ENCODE assay signal across 20 cellular contexts in genomic region chr12:25975179-25975578, GRCh38.
"Had no signal": no experiment of that assay in that cellular context is flagged by ENCODE, and none has a peak within 500 bp of the region (broad histone marks: within the 10 kb centered on the region; RNA-seq: fewer than 3 reads in every experiment).

No MANE protein-coding gene starts in this region.

- H3K4me3 Mint-ChIP-seq: naive B cell; nephron; stimulated activated naive B cell treated with anti-CD40 and anti-IgM and Interleukin-4, amounts not matched to agents 10 μg/mL and 1 μg/mL and 100 μg/mL, for 72 hours; stimulated activated naive CD8-positive, alpha-beta T cell treated with anti-CD3 and anti-CD28 coated beads, Interleukin-15, amount 100 ng/mL, for 72 hours had no signal

- H3K36me3 ChIP-seq: colonic mucosa, heart right ventricle, neutrophil, right atrium auricular region, sigmoid colon, tibial nerve, upper lobe of right lung had no signal

- H3K4me1 Mint-ChIP-seq: stimulated activated naive CD8-positive, alpha-beta T cell treated with anti-CD3 and anti-CD28 coated beads, Interleukin-15, amount 100 ng/mL, for 72 hours had no signal

- H3K27ac ChIP-seq: colonic mucosa, neutrophil, right atrium auricular region, skin epidermis, tibial nerve had no signal

- H3K27me3 ChIP-seq: colonic mucosa, heart right ventricle, neutrophil, right atrium auricular region, sigmoid colon, testis, tibial nerve, upper lobe of right lung had no signal

- DNase-seq: colonic mucosa; effector CD4-positive, alpha-beta T cell; heart right ventricle; hypothalamus; islet precursor cell; mesendoderm; naive B cell; sigmoid colon; stimulated activated CD4-positive, alpha-beta T cell treated with anti-CD3 and anti-CD28 coated beads, Interleukin-2, amount 100 ng/mL, for 24 hours; stimulated activated CD4-positive, alpha-beta T cell treated with anti-CD3 and anti-CD28 coated beads, Interleukin-4, amount 100 ng/mL, for 4 hours; stimulated activated naive B cell treated with anti-CD40 and anti-IgM and Interleukin-4, amounts not matched to agents 10 μg/mL and 1 μg/mL and 100 μg/mL, for 72 hours; stimulated activated naive CD8-positive, alpha-beta T cell treated with anti-CD3 and anti-CD28 coated beads, Interleukin-15, amount 100 ng/mL, for 72 hours; testis; upper lobe of right lung had no signal

- H3K9me3 Mint-ChIP-seq: naive B cell; nephron; stimulated activated naive B cell treated with anti-CD40 and anti-IgM and Interleukin-4, amounts not matched to agents 10 μg/mL and 1 μg/mL and 100 μg/mL, for 72 hours; stimulated activated naive CD8-positive, alpha-beta T cell treated with anti-CD3 and anti-CD28 coated beads, Interleukin-15, amount 100 ng/mL, for 72 hours had no signal

- H3K4me1 ChIP-seq: colonic mucosa had no signal

- H3K9me3 ChIP-seq: colonic mucosa, heart right ventricle, neutrophil, right atrium auricular region, sigmoid colon, testis, tibial nerve, upper lobe of right lung had no signal

- H3K27ac Mint-ChIP-seq: naive B cell; stimulated activated naive B cell treated with anti-CD40 and anti-IgM and Interleukin-4, amounts not matched to agents 10 μg/mL and 1 μg/mL and 100 μg/mL, for 72 hours had no signal

- H3K36me3 Mint-ChIP-seq: naive B cell; stimulated activated naive B cell treated with anti-CD40 and anti-IgM and Interleukin-4, amounts not matched to agents 10 μg/mL and 1 μg/mL and 100 μg/mL, for 72 hours had no signal

- H3K4me3 ChIP-seq: colonic mucosa, lung, right atrium auricular region, sigmoid colon, skin epidermis, tibial nerve, upper lobe of right lung had no signal
